31 cellular contexts compared by ENCODE assay signal in genomic region chr14:64844993-64845536, GRCh38. TPM values are rescaled to one million over a fixed set of nuclear protein-coding genes. Genes with fewer than 3 reads are reported as not detected.
"Had no signal": no experiment of that assay in that cellular context is flagged by ENCODE, and none has a peak within 500 bp of the region (broad histone marks: within the 10 kb centered on the region; RNA-seq: fewer than 3 reads in every experiment).

No MANE protein-coding gene starts in this region.

- H3K4me3 ChIP-seq: breast epithelium, Peyer's patch, SJSA1 had no signal

- H3K27ac ChIP-seq: breast epithelium, Peyer's patch, RWPE1, SJSA1 had no signal

- ATAC-seq: activated CD8-positive, alpha-beta T cell treated with anti-CD3 and anti-CD28 coated beads, Interleukin-2, amount 10 ng/mL, durations not matched to agents 7 days and 5 days; T-cell; WTC11 had no signal

- H3K9me3 ChIP-seq: breast epithelium, Peyer's patch, SJSA1 had no signal

- DNase-seq: activated CD4-positive, alpha-beta T cell treated with anti-CD3 and anti-CD28 coated beads for 48 hours; activated CD4-positive, alpha-beta T cell treated with anti-CD3 and anti-CD28 coated beads, Interleukin-2, amount 50 U/mL, for 4 hours; activated CD4-positive, CD25-positive, alpha-beta regulatory T cell treated with anti-CD3 and anti-CD28 coated beads, Interleukin-2, amount 50 U/mL, for 72 hours; activated CD8-positive, alpha-beta memory T cell treated with anti-CD3 and anti-CD28 coated beads, Interleukin-2, amount 50 U/mL, for 48 hours; activated CD8-positive, alpha-beta T cell treated with anti-CD3 and anti-CD28 coated beads, Interleukin-2, amount 10 ng/mL, durations not matched to agents 7 days and 5 days; activated effector memory CD4-positive, alpha-beta T cell treated with Interleukin-2 at 50 U/mL for 16 hours; activated naive CD4-positive, alpha-beta T cell; activated T-cell treated with anti-CD3 and anti-CD28 coated beads, Interleukin-2, amount 50 U/mL, for 1 hour; aorta; central memory CD4-positive, alpha-beta T cell; Kasumi-1; KBM-7; NCI-H1048; NCI-H146; NCI-H1930; NCI-H2171; NCI-H226; NCI-H526; NCI-H82; Peyer's patch; SHP77; T-cell; T-helper 2 cell; T1000 had no signal

- H3K9me3 Mint-ChIP-seq: activated naive CD4-positive, alpha-beta T cell treated with anti-CD3 and anti-CD28 coated beads, Interleukin-2, amount 50 U/mL, for 24 hours; activated T-helper 1 cell treated with anti-CD3 and anti-CD28 coated beads, Interleukin-12 subunit alpha, Interleukin-12 subunit beta, Interleukin-2, Interleukin-4 antibody, amounts not matched to agents 30 ng/mL and 10 ng/mL and 1 ng/mL, durations not matched to agents 14 hours and 24 hours and 36 hours; T-cell; WTC11 had no signal

- H3K4me3 Mint-ChIP-seq: activated CD8-positive, alpha-beta T cell treated with anti-CD3 and anti-CD28 coated beads, Interleukin-2, amount 10 ng/mL, durations not matched to agents 7 days and 5 days; activated naive CD4-positive, alpha-beta T cell treated with anti-CD3 and anti-CD28 coated beads, Interleukin-2, amount 50 U/mL, for 24 hours; activated T-helper 1 cell treated with anti-CD3 and anti-CD28 coated beads, Interleukin-12 subunit alpha, Interleukin-12 subunit beta, Interleukin-2, Interleukin-4 antibody, amounts not matched to agents 30 ng/mL and 10 ng/mL and 1 ng/mL, durations not matched to agents 14 hours and 24 hours and 36 hours; T-cell; WTC11 had no signal

- H3K36me3 ChIP-seq: breast epithelium, Peyer's patch, SJSA1 had no signal

- H3K4me1 ChIP-seq: breast epithelium, Peyer's patch had no signal

- H3K36me3 Mint-ChIP-seq: activated naive CD4-positive, alpha-beta T cell treated with anti-CD3 and anti-CD28 coated beads, Interleukin-2, amount 50 U/mL, for 24 hours; T-cell; WTC11 had no signal

- H3K27me3 ChIP-seq: Peyer's patch had no signal

RNA-seq across cellular contexts. Expression of gene SPTB, which starts 34.6 kb away (rescaled TPM):
- total RNA-seq: activated CD8-positive, alpha-beta T cell treated with anti-CD3 and anti-CD28 coated beads, Interleukin-2, amount 10 ng/mL, durations not matched to agents 7 days and 5 days; activated T-helper 1 cell treated with anti-CD3 and anti-CD28 coated beads, Interleukin-12 subunit alpha, Interleukin-12 subunit beta, Interleukin-2, Interleukin-4 antibody, amounts not matched to agents 30 ng/mL and 10 ng/mL and 1 ng/mL, durations not matched to agents 14 hours and 24 hours and 36 hours; OCI-LY7 had no signal
